Comparison of ENCODE assay signal across 29 cellular contexts in genomic region chr5:153299891-153300290, GRCh38.
"Had no signal": no experiment of that assay in that cellular context is flagged by ENCODE, and none has a peak within 500 bp of the region (broad histone marks: within the 10 kb centered on the region; RNA-seq: fewer than 3 reads in every experiment).

No MANE protein-coding gene starts in this region.

- H3K27ac ChIP-seq: ascending aorta, breast epithelium, cardiac muscle cell, coronary artery, dorsolateral prefrontal cortex, esophagus muscularis mucosa, gastroesophageal sphincter had no signal

- H3K4me3 ChIP-seq: ascending aorta, breast epithelium, cardiac muscle cell, coronary artery, dorsolateral prefrontal cortex, esophagus muscularis mucosa, gastroesophageal sphincter had no signal

- DNase-seq: activated CD4-positive, alpha-beta memory T cell treated with anti-CD3 and anti-CD28 coated beads for 36 hours; activated CD4-positive, alpha-beta T cell treated with anti-CD3 and anti-CD28 coated beads for 36 hours; activated CD4-positive, alpha-beta T cell treated with anti-CD3 and anti-CD28 coated beads, Interleukin-2, amount 10 ng/mL, durations not matched to agents 24 days and 14 days; activated CD4-positive, CD25-positive, alpha-beta regulatory T cell; activated CD4-positive, CD25-positive, alpha-beta regulatory T cell treated with anti-CD3 and anti-CD28 coated beads, Interleukin-2, amount 50 U/mL, for 72 hours; activated CD8-positive, alpha-beta memory T cell treated with anti-CD3 and anti-CD28 coated beads, Interleukin-2, amount 10 ng/mL, durations not matched to agents 7 days and 5 days; activated CD8-positive, alpha-beta memory T cell treated with anti-CD3 and anti-CD28 coated beads, Interleukin-2, amount 50 U/mL, for 4 hours; activated CD8-positive, alpha-beta T cell treated with anti-CD3 and anti-CD28 coated beads, Interleukin-2, amount 10 ng/mL, durations not matched to agents 7 days and 5 days; activated gamma-delta T cell; activated naive CD4-positive, alpha-beta T cell; activated naive CD4-positive, alpha-beta T cell treated with anti-CD3 and anti-CD28 coated beads, Interleukin-2, amount 10 ng/mL, durations not matched to agents 7 days and 5 days; activated naive CD8-positive, alpha-beta T cell treated with anti-CD3 and anti-CD28 coated beads, Interleukin-2, amount 10 ng/mL, durations not matched to agents 7 days and 5 days; activated T-cell treated with anti-CD3 and anti-CD28 coated beads, Interleukin-2, amount 50 U/mL, for 1 hour; activated T-cell treated with anti-CD3 and anti-CD28 coated beads, Interleukin-2, amount 50 U/mL, for 48 hours; dorsolateral prefrontal cortex; effector memory CD4-positive, alpha-beta T cell; endodermal cell; erythroblast; foreskin melanocyte; T-helper 1 cell; T-helper 17 cell; T1000 had no signal

- ATAC-seq: activated CD4-positive, alpha-beta T cell treated with anti-CD3 and anti-CD28 coated beads for 36 hours; activated CD8-positive, alpha-beta memory T cell treated with anti-CD3 and anti-CD28 coated beads, Interleukin-2, amount 10 ng/mL, durations not matched to agents 7 days and 5 days; activated CD8-positive, alpha-beta T cell treated with anti-CD3 and anti-CD28 coated beads, Interleukin-2, amount 10 ng/mL, durations not matched to agents 7 days and 5 days; activated naive CD4-positive, alpha-beta T cell treated with anti-CD3 and anti-CD28 coated beads, Interleukin-2, amount 50 U/mL, for 72 hours; gastroesophageal sphincter; T-helper 17 cell had no signal

- H3K36me3 ChIP-seq: ascending aorta, breast epithelium, cardiac muscle cell, esophagus muscularis mucosa, gastroesophageal sphincter had no signal

- H3K27me3 ChIP-seq: ascending aorta, breast epithelium, cardiac muscle cell, dorsolateral prefrontal cortex, esophagus muscularis mucosa, gastroesophageal sphincter had no signal

- H3K9me3 ChIP-seq: ascending aorta, breast epithelium, esophagus muscularis mucosa, gastroesophageal sphincter had no signal

- H3K4me1 ChIP-seq: ascending aorta, breast epithelium, esophagus muscularis mucosa, gastroesophageal sphincter had no signal
